ENCODE assay signal across 9 cellular contexts in the genomic region with DNA sequence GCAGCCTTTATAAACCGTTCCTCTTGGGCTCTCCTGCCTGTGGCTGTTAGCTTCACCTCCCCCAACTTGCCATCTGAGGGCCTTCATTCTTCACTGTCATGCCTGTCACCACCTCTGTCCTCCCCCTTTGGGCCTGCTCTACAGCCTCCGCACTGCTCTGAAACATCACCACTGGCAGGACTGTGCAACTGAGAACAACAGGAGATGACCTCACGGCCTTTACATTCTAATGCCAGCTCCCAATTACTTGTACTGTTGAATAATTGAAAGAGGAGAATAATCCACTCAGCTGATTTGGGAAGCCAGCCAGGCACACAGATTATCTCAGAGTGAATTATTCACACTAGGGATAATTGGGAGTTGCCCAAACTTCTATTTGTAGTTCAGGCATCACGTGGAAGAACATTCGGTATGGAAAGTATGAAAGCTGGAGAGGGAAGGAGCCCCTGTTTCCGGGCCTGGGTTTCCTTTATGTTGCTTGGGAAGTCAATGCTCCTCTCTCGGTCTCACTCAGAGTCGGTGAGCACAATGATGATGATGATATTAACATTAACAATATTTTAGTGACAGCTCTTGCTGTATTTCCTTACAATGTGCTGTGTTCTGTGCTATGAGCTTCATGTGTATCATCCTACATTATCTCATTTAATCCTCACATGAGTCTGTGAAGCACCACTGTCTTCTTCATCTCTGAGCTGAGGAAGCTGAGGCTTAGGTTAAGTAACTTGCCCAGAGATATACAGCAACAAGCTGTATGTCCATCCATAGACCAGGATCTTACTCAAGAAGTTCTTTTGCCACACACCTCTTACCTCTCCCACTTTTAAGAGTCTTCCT.
DNase-seq lines count a peak whose midpoint lies in the region; ATAC-seq lines count a peak whose summit lies in the region.
"Had no signal": no experiment of that assay in that cellular context is flagged by ENCODE, and none has a peak within 500 bp of the region (broad histone marks: within the 10 kb centered on the region; RNA-seq: fewer than 3 reads in every experiment).

No MANE protein-coding gene starts in this region.

- ATAC-seq in HG02970 (IDR thresholded peaks at IDR 0.05; ENCODE audit: low FRiP score, unreplicated experiment) (no peak), GM21528 (IDR thresholded peaks at IDR 0.05; ENCODE audit: low FRiP score, unreplicated experiment) (no peak)

- DNase-seq in GM03348 (ENCODE audit: low spot score): peak; percentile 67
- peak in 33 of 56 donors; percentile 21 to 89 (median 57) for DNase-seq in amygdala (lab: John Stamatoyannopoulos, UW)
- DNase-seq in cardiac septum (ENCODE audit: low spot score): peak; percentile 79
- peak; percentile 74 for DNase-seq in putamen (ENCODE audit: low spot score)
- DNase-seq in activated CD4-positive, alpha-beta T cell treated with anti-CD3 and anti-CD28 coated beads, Interleukin-2, amount 10 ng/mL, durations not matched to agents 24 days and 14 days: no peak
- DNase-seq in NCI-H2107 treated with DMSO at 0.1 percent for 48 hours (lab: John Stamatoyannopoulos, UW; ENCODE audit: unreplicated experiment): no peak
- DNase-seq: CD4-positive, CD25-positive, alpha-beta regulatory T cell had no signal

- H3K36me3 Mint-ChIP-seq in activated CD4-positive, alpha-beta T cell treated with anti-CD3 and anti-CD28 coated beads, Interleukin-2, amount 10 ng/mL, durations not matched to agents 24 days and 14 days (ENCODE audit: low read depth): no peaks in the 10 kb centered on the region

- peaks cover 8% of the 10 kb centered on the region for H3K4me1 Mint-ChIP-seq in activated CD4-positive, alpha-beta T cell treated with anti-CD3 and anti-CD28 coated beads, Interleukin-2, amount 10 ng/mL, durations not matched to agents 24 days and 14 days

- H3K9me3 Mint-ChIP-seq in activated CD4-positive, alpha-beta T cell treated with anti-CD3 and anti-CD28 coated beads, Interleukin-2, amount 10 ng/mL, durations not matched to agents 24 days and 14 days: no peaks in the 10 kb centered on the region
- H3K9me3 Mint-ChIP-seq: CD4-positive, CD25-positive, alpha-beta regulatory T cell had no signal

- no peak overlapping the region for H3K27ac Mint-ChIP-seq in activated CD4-positive, alpha-beta T cell treated with anti-CD3 and anti-CD28 coated beads, Interleukin-2, amount 10 ng/mL, durations not matched to agents 24 days and 14 days

- no peaks in the 10 kb centered on the region for H3K27me3 Mint-ChIP-seq in activated CD4-positive, alpha-beta T cell treated with anti-CD3 and anti-CD28 coated beads, Interleukin-2, amount 10 ng/mL, durations not matched to agents 24 days and 14 days
- H3K27me3 Mint-ChIP-seq: CD4-positive, CD25-positive, alpha-beta regulatory T cell had no signal

- intact Hi-C loops in cardiac septum (cut with DNase I): loop anchor here (1.0 to 5.0 kb wide), 2 partner anchors 21 to 158 kb away; no protein-coding TSS in a partner anchor
- intact Hi-C loops in activated CD4-positive, alpha-beta T cell treated with anti-CD3 and anti-CD28 coated beads, Interleukin-2, amount 10 ng/mL, durations not matched to agents 24 days and 14 days (cut with micrococcal nuclease): no loop called here

- no peak overlapping the region for H3K4me3 Mint-ChIP-seq in activated CD4-positive, alpha-beta T cell treated with anti-CD3 and anti-CD28 coated beads, Interleukin-2, amount 10 ng/mL, durations not matched to agents 24 days and 14 days
- H3K4me3 Mint-ChIP-seq: CD4-positive, CD25-positive, alpha-beta regulatory T cell had no signal

Comparison
In these comparisons a context has a peak if more than half of its experiments do, and no peak if none do; other contexts are left out.
1. DNase-seq: peak in GM03348 (single experiment), amygdala (33 of 56), cardiac septum (single experiment) and putamen (single experiment); none in activated CD4-positive, alpha-beta T cell treated with anti-CD3 and anti-CD28 coated beads, Interleukin-2, amount 10 ng/mL, durations not matched to agents 24 days and 14 days (single experiment) and NCI-H2107 treated with DMSO at 0.1 percent for 48 hours (single experiment).